8 cellular contexts compared by ENCODE assay signal in the genomic region with DNA sequence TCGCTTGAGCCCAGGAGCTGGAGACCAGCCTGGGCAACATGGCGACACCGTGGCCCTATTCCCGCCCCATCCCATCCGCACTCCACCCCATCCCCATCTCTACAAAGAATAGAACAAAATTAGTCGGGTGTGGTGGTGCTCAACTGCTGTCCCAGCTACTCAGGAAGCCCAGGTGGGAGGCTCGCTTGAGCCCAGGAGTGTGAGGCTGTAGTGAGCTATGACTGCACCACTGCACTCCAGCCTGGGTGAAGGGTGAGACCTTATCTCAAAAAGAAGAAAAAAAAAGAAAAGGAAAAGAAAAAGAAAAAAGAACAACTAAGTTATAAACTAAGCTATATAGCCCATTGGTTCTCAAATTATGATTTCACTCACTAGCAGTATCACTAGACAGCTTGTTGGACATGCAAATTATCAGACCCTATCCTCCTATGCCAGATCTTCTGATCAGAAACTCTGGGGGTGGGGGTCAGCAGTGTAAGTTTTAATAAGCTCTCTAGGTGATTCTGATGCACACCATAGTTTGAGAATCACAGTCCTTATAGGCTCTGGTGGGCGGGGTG. TPM values are rescaled to one million over a fixed set of nuclear protein-coding genes. Genes with fewer than 3 reads are reported as not detected.
DNase-seq lines count a peak whose midpoint lies in the region; ATAC-seq and TF ChIP-seq lines count a peak whose summit lies in the region.

No MANE protein-coding gene starts in this region.

- peak overlapping the region; percentile 86 to 88 for H3K4me3 ChIP-seq in testis

- peaks cover 9% of the 10 kb centered on the region for H3K4me1 ChIP-seq in testis

- peaks cover 40% of the 10 kb centered on the region for H3K4me1 Mint-ChIP-seq in activated CD4-positive, alpha-beta T cell treated with anti-CD3 and anti-CD28 coated beads, Interleukin-2, amount 10 ng/mL, durations not matched to agents 7 days and 5 days
- H3K4me1 Mint-ChIP-seq in activated B cell treated with CpG ODN at 0.5 μM for 24 hours (peaks cover 38% of the 10 kb centered on the region), immature natural killer cell (peaks cover 37 to 40% of the 10 kb centered on the region in 2 donors)

- POLR2A ChIA-PET in activated CD4-positive, alpha-beta T cell treated with anti-CD3 and anti-CD28 coated beads, Interleukin-2, amount 10 ng/mL, durations not matched to agents 7 days and 5 days (lab: Charles Lee) = interaction anchor here (0.6 to 2.3 kb wide), 2 partner anchors 23 to 153 kb away, joined by 3 to 7 read pairs; no protein-coding TSS in a partner anchor
- POLR2A ChIA-PET in activated B cell treated with CpG ODN at 0.5 μM for 24 hours (lab: Charles Lee) = interaction anchor here (0.6 to 2.0 kb wide), 15 partner anchors 9 to 551 kb away, joined by 3 to 17 read pairs (median 5); a partner anchor contains a TSS

- TF ChIP-seq CTCF in activated B cell treated with CpG ODN at 0.5 μM for 24 hours (IDR thresholded peaks at IDR 0.05) (no peak), testis (IDR thresholded peaks at IDR 0.05) (no peak)

- intact Hi-C loops in activated B cell treated with CpG ODN at 0.5 μM for 24 hours (cut with micrococcal nuclease) (loop anchor here (1.0 to 10.0 kb wide), 8 partner anchors 14 to 1595 kb away; a partner anchor contains a TSS), testis (cut with DNase I; ENCODE audit: low total_unique reads) (no loop called here)

- H3K27ac ChIP-seq in testis = no peak overlapping the region

- TF ChIP-seq POLR2A in testis (IDR thresholded peaks at IDR 0.05) = no peak

- H3K27ac Mint-ChIP-seq in activated CD4-positive, alpha-beta T cell treated with anti-CD3 and anti-CD28 coated beads, Interleukin-2, amount 10 ng/mL, durations not matched to agents 7 days and 5 days = peak overlapping the region; percentile 96
- H3K27ac Mint-ChIP-seq in activated B cell treated with CpG ODN at 0.5 μM for 24 hours (peak overlapping the region; percentile 99), immature natural killer cell (peak overlapping the region; percentile 78 to 100 (median 99))

- ATAC-seq in activated B cell treated with CpG ODN at 0.5 μM for 24 hours (ENCODE audit: low read depth) (peak; percentile 6), HG02852 (IDR thresholded peaks at IDR 0.05; ENCODE audit: unreplicated experiment) (no peak)

- CTCF ChIA-PET in activated CD4-positive, alpha-beta T cell treated with anti-CD3 and anti-CD28 coated beads, Interleukin-2, amount 10 ng/mL, durations not matched to agents 7 days and 5 days (lab: Charles Lee) = interaction anchor here (0.6 to 2.6 kb wide), 10 partner anchors 9 to 991 kb away, joined by 3 to 11 read pairs (median 4); a partner anchor contains a TSS
- CTCF ChIA-PET in activated B cell treated with CpG ODN at 0.5 μM for 24 hours (lab: Charles Lee) = interaction anchor here (1.9 kb wide), 1 partner anchor 50 kb away, joined by 17 read pairs; no protein-coding TSS in a partner anchor

- no peaks in the 10 kb centered on the region for H3K36me3 ChIP-seq in testis (ENCODE audit: low read depth, missing control alignments)

- H3K4me3 Mint-ChIP-seq in activated CD4-positive, alpha-beta T cell treated with anti-CD3 and anti-CD28 coated beads, Interleukin-2, amount 10 ng/mL, durations not matched to agents 7 days and 5 days = peak overlapping the region; percentile 91
- peak overlapping the region; percentile 100 for H3K4me3 Mint-ChIP-seq in activated B cell treated with CpG ODN at 0.5 μM for 24 hours
- H3K4me3 Mint-ChIP-seq in immature natural killer cell = peak overlapping the region; percentile 83 to 100 (median 96)

- DNase-seq in activated CD4-positive, alpha-beta T cell treated with anti-CD3 and anti-CD28 coated beads, Interleukin-2, amount 10 ng/mL, durations not matched to agents 7 days and 5 days = no peak
- DNase-seq in activated CD4-positive, alpha-beta T cell treated with anti-CD3 and anti-CD28 coated beads, Interleukin-2, amount 50 U/mL, for 48 hours = no peak
- DNase-seq in activated B cell treated with CpG ODN at 0.5 μM for 24 hours (no peak), immature natural killer cell (no peak), testis (no peak), GM03348 (ENCODE audit: low spot score) (no peak), mucosa of gallbladder (ENCODE audit: low spot score) (no peak)

- peaks cover 20% of the 10 kb centered on the region for H3K36me3 Mint-ChIP-seq in activated CD4-positive, alpha-beta T cell treated with anti-CD3 and anti-CD28 coated beads, Interleukin-2, amount 10 ng/mL, durations not matched to agents 7 days and 5 days (ENCODE audit: low read depth)
- H3K36me3 Mint-ChIP-seq in activated B cell treated with CpG ODN at 0.5 μM for 24 hours (ENCODE audit: low read depth) (peaks cover 16% of the 10 kb centered on the region), immature natural killer cell (peaks cover 5 to 10% (median 7%) of the 10 kb centered on the region in 3 donors)

- 27 to 48% methylated on average over 8 of the region's 8 CpGs for WGBS in testis, 2 donors

- H3K27me3 Mint-ChIP-seq in activated CD4-positive, alpha-beta T cell treated with anti-CD3 and anti-CD28 coated beads, Interleukin-2, amount 10 ng/mL, durations not matched to agents 7 days and 5 days = no peaks in the 10 kb centered on the region
- H3K27me3 Mint-ChIP-seq in activated B cell treated with CpG ODN at 0.5 μM for 24 hours (peaks cover 1% of the 10 kb centered on the region), immature natural killer cell (ENCODE audit: low read depth in 3 of 3) (peaks cover 4 to 21% (median 6%) of the 10 kb centered on the region in 3 donors)

- H3K27me3 ChIP-seq in testis = no peaks in the 10 kb centered on the region

- no peaks in the 10 kb centered on the region for H3K9me3 ChIP-seq in testis

- H3K9me3 Mint-ChIP-seq in activated CD4-positive, alpha-beta T cell treated with anti-CD3 and anti-CD28 coated beads, Interleukin-2, amount 10 ng/mL, durations not matched to agents 7 days and 5 days = no peaks in the 10 kb centered on the region
- H3K9me3 Mint-ChIP-seq in activated B cell treated with CpG ODN at 0.5 μM for 24 hours (no peaks in the 10 kb centered on the region), immature natural killer cell (no peaks in the 10 kb centered on the region)

RNA-seq across cellular contexts. Expression of a gene that starts 0.5 kb away (rescaled TPM):
- total RNA-seq in activated CD4-positive, alpha-beta T cell treated with anti-CD3 and anti-CD28 coated beads, Interleukin-2, amount 10 ng/mL, durations not matched to agents 7 days and 5 days = 10 to 100 TPM; 46.9 to 48.5 TPM
- total RNA-seq in activated B cell treated with CpG ODN at 0.5 μM for 24 hours = 62.6 and 66.3 TPM in 2 replicates
- 10 to 100 TPM; 27.3 to 72.5 (median 35.7) TPM for polyA plus RNA-seq in immature natural killer cell
- 100 to 1,000 TPM in 1 of 2 donors, 10 to 100 TPM in 1; 88.1 to 107 TPM for total RNA-seq in testis
- 75.4 TPM for polyA plus RNA-seq in testis (ENCODE audit: insufficient read depth, low read depth, low replicate concordance)
- total RNA-seq in mucosa of gallbladder = 46.2 TPM

RNA-seq across cellular contexts. Expression of a gene that starts 59.4 kb away (rescaled TPM):
- 10 to 100 TPM; 59.9 to 64.1 TPM for total RNA-seq in activated CD4-positive, alpha-beta T cell treated with anti-CD3 and anti-CD28 coated beads, Interleukin-2, amount 10 ng/mL, durations not matched to agents 7 days and 5 days
- total RNA-seq in activated B cell treated with CpG ODN at 0.5 μM for 24 hours (77.9 and 83.5 TPM in 2 replicates), testis (100 to 1,000 TPM; 127 to 178 TPM), mucosa of gallbladder (70.9 TPM)
- polyA plus RNA-seq in immature natural killer cell (10 to 100 TPM; 18.4 to 19.3 (median 18.5) TPM), testis (ENCODE audit: insufficient read depth, low read depth, low replicate concordance) (237 TPM)
